Comparison of ENCODE assay signal across 1 cellular context in genomic region chr2:85022232-85022631, GRCh38.
A peak's percentile ranks its signal among the peaks of the same experiment; 100 is the strongest.
TF ChIP-seq lines count a peak whose summit lies in the region.

No MANE protein-coding gene starts in this region.

TF ChIP-seq in HepG2, 621 proteins besides CTCF, POLR2A, EP300 and RAD21 (continued from another document):
- TF ChIP-seq, protein P1, sequence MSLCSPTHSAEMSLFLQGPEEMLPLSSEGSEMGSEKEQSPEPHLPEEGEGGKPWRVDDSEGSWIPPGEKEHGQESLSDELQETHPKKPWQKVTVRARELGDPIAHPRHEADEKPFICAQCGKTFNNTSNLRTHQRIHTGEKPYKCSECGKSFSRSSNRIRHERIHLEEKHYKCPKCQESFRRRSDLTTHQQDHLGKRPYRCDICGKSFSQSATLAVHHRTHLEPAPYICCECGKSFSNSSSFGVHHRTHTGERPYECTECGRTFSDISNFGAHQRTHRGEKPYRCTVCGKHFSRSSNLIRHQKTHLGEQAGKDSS (CRISPR knock-in tag; IDR thresholded peaks at IDR 0.05; ENCODE audit: borderline replicate concordance, low read depth) = no peak
- peak; percentile 44; the same call in 1 of the 2 replicates for TF ChIP-seq ZNF460 (CRISPR knock-in tag; IDR thresholded peaks at IDR 0.05; ENCODE audit: borderline replicate concordance)
- TF ChIP-seq, protein P2, sequence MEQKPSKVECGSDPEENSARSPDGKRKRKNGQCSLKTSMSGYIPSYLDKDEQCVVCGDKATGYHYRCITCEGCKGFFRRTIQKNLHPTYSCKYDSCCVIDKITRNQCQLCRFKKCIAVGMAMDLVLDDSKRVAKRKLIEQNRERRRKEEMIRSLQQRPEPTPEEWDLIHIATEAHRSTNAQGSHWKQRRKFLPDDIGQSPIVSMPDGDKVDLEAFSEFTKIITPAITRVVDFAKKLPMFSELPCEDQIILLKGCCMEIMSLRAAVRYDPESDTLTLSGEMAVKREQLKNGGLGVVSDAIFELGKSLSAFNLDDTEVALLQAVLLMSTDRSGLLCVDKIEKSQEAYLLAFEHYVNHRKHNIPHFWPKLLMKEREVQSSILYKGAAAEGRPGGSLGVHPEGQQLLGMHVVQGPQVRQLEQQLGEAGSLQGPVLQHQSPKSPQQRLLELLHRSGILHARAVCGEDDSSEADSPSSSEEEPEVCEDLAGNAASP (CRISPR knock-in tag; IDR thresholded peaks at IDR 0.05; ENCODE audit: borderline replicate concordance) = no peak
- peak; percentile 82 for TF ChIP-seq ZNF770 (CRISPR knock-in tag; IDR thresholded peaks at IDR 0.05)
- no peak for TF ChIP-seq HNRNPH1 (optimal IDR thresholded peaks at IDR 0.05; ENCODE audit: low read depth, low read length)
- TF ChIP-seq ZNF547 (CRISPR knock-in tag; IDR thresholded peaks at IDR 0.05) = no peak
- TF ChIP-seq CEBPB (IDR thresholded peaks at IDR 0.05; ENCODE audit: borderline replicate concordance, low read depth, low read length) = peak; percentile 71
- TF ChIP-seq, protein P3, sequence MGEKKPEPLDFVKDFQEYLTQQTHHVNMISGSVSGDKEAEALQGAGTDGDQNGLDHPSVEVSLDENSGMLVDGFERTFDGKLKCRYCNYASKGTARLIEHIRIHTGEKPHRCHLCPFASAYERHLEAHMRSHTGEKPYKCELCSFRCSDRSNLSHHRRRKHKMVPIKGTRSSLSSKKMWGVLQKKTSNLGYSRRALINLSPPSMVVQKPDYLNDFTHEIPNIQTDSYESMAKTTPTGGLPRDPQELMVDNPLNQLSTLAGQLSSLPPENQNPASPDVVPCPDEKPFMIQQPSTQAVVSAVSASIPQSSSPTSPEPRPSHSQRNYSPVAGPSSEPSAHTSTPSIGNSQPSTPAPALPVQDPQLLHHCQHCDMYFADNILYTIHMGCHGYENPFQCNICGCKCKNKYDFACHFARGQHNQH (CRISPR knock-in tag; IDR thresholded peaks at IDR 0.05) = no peak
- TF ChIP-seq NR2C2 (CRISPR knock-in tag; IDR thresholded peaks at IDR 0.05; ENCODE audit: borderline replicate concordance) = no peak
- no peak for TF ChIP-seq TBL1XR1 (IDR thresholded peaks at IDR 0.05; ENCODE audit: borderline replicate concordance, low read length, partially characterized antibody)
- TF ChIP-seq SAFB2 (CRISPR knock-in tag; IDR thresholded peaks at IDR 0.05; ENCODE audit: borderline replicate concordance, low read depth) = no peak
- TF ChIP-seq CEBPG (CRISPR knock-in tag; IDR thresholded peaks at IDR 0.05) = peak; percentile 69
- no peak for TF ChIP-seq KIAA2018 (CRISPR knock-in tag; IDR thresholded peaks at IDR 0.05; ENCODE audit: borderline replicate concordance)
- TF ChIP-seq, protein P4, sequence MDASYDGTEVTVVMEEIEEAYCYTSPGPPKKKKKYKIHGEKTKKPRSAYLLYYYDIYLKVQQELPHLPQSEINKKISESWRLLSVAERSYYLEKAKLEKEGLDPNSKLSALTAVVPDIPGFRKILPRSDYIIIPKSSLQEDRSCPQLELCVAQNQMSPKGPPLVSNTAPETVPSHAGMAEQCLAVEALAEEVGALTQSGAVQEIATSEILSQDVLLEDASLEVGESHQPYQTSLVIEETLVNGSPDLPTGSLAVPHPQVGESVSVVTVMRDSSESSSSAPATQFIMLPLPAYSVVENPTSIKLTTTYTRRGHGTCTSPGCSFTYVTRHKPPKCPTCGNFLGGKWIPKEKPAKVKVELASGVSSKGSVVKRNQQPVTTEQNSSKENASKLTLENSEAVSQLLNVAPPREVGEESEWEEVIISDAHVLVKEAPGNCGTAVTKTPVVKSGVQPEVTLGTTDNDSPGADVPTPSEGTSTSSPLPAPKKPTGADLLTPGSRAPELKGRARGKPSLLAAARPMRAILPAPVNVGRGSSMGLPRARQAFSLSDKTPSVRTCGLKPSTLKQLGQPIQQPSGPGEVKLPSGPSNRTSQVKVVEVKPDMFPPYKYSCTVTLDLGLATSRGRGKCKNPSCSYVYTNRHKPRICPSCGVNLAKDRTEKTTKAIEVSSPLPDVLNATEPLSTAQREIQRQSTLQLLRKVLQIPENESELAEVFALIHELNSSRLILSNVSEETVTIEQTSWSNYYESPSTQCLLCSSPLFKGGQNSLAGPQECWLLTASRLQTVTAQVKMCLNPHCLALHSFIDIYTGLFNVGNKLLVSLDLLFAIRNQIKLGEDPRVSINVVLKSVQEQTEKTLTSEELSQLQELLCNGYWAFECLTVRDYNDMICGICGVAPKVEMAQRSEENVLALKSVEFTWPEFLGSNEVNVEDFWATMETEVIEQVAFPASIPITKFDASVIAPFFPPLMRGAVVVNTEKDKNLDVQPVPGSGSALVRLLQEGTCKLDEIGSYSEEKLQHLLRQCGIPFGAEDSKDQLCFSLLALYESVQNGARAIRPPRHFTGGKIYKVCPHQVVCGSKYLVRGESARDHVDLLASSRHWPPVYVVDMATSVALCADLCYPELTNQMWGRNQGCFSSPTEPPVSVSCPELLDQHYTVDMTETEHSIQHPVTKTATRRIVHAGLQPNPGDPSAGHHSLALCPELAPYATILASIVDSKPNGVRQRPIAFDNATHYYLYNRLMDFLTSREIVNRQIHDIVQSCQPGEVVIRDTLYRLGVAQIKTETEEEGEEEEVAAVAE (CRISPR knock-in tag; IDR thresholded peaks at IDR 0.05; ENCODE audit: borderline replicate concordance) = no peak
- TF ChIP-seq ZNF138 (CRISPR knock-in tag; IDR thresholded peaks at IDR 0.05; ENCODE audit: low read depth) = no peak
